In genomic region chr20:20520776-20521175, GRCh38 we compare ENCODE assay signal across 13 cellular contexts.
A peak's percentile ranks its signal among the peaks of the same experiment; 100 is the strongest.
DNase-seq lines count a peak whose midpoint lies in the region; TF ChIP-seq lines count a peak whose summit lies in the region.
"Had no signal": no experiment of that assay in that cellular context is flagged by ENCODE, and none has a peak within 500 bp of the region (broad histone marks: within the 10 kb centered on the region; RNA-seq: fewer than 3 reads in every experiment).

No MANE protein-coding gene starts in this region.

- CTCF ChIA-PET in mammary epithelial cell (lab: Charles Lee; ENCODE audit: low non-redundant PET): no interaction called here
- CTCF ChIA-PET in activated CD4-positive, alpha-beta memory T cell treated with anti-CD3 and anti-CD28 coated beads for 36 hours (lab: Charles Lee): no interaction called here

- dilution Hi-C loops in mammary epithelial cell (cut with HindIII; ENCODE audit: low sequenced_read_pairs): no loop called here

- H3K36me3 ChIP-seq in mammary epithelial cell (ENCODE audit: insufficient read depth, low read length) (no peaks in the 10 kb centered on the region), kidney epithelial cell (ENCODE audit: control insufficient read depth, insufficient read depth, low read length) (no peaks in the 10 kb centered on the region)
- H3K36me3 ChIP-seq in effector memory CD4-positive, alpha-beta T cell (ENCODE audit: control insufficient read depth, insufficient read depth, low read length): peaks cover 18% of the 10 kb centered on the region

- peaks cover 22% of the 10 kb centered on the region for H3K4me1 Mint-ChIP-seq in HFFc6 (ENCODE audit: low read depth)
- H3K4me1 Mint-ChIP-seq in activated CD4-positive, alpha-beta memory T cell treated with anti-CD3 and anti-CD28 coated beads for 36 hours (ENCODE audit: low read depth): peaks cover 10% of the 10 kb centered on the region

- peaks cover 21% of the 10 kb centered on the region for H3K4me1 ChIP-seq in mammary epithelial cell (ENCODE audit: insufficient read depth, low read length)
- no peaks in the 10 kb centered on the region for H3K4me1 ChIP-seq in effector memory CD4-positive, alpha-beta T cell (ENCODE audit: control insufficient read depth, insufficient read depth, low read length, poor library complexity, severe bottlenecking)

- peak overlapping the region; percentile 63 for H2AFZ ChIP-seq in mammary epithelial cell (ENCODE audit: low read depth, low read length)

- no peaks in the 10 kb centered on the region; the same call in 1 of the 2 replicates for H3K27me3 Mint-ChIP-seq in HFFc6 (ENCODE audit: insufficient read depth)
- no peaks in the 10 kb centered on the region for H3K27me3 Mint-ChIP-seq in activated CD4-positive, alpha-beta memory T cell treated with anti-CD3 and anti-CD28 coated beads for 36 hours

- DNase-seq in A172 (ENCODE audit: low spot score) (peak; percentile 4), HFFc6 (peak; percentile 71), mammary epithelial cell (peak; percentile 90), kidney epithelial cell (ENCODE audit: low read depth) (peak; percentile 25), COLO668 (lab: John Stamatoyannopoulos, UW; ENCODE audit: unreplicated experiment) (no peak)
- DNase-seq in effector memory CD4-positive, alpha-beta T cell: no peak
- DNase-seq in activated CD4-positive, alpha-beta memory T cell treated with anti-CD3 and anti-CD28 coated beads for 36 hours: no peak
- no peak for DNase-seq in stimulated activated CD4-positive, alpha-beta T cell treated with anti-CD3 and anti-CD28 coated beads, Interleukin-1b, Interleukin-23, amount 100 ng/mL, for 48 hours
- DNase-seq: Calu3, caudate nucleus, MM.1S, NCI-H2171, nucleus accumbens had no signal

- TF ChIP-seq CTCF in HFFc6 (IDR thresholded peaks at IDR 0.05): no peak
- TF ChIP-seq CTCF in mammary epithelial cell (conservative IDR thresholded peaks at IDR 0.05 in 1 of 2, IDR thresholded peaks at IDR 0.05 in 1 of 2; ENCODE audit: extremely low read depth in 1 of 2, insufficient read depth in 1 of 2, low read depth in 1 of 2, low read length in 2 of 2): no peak
- TF ChIP-seq CTCF in kidney epithelial cell (IDR thresholded peaks at IDR 0.05; ENCODE audit: insufficient read depth, low read length, poor library complexity, severe bottlenecking): no peak

- H3K4me3 ChIP-seq in mammary epithelial cell (replicated peaks in 1 of 3; ENCODE audit: insufficient read depth in 1 of 3, low read depth in 2 of 3, low read length in 3 of 3): no peak overlapping the region
- no peak overlapping the region for H3K4me3 ChIP-seq in kidney epithelial cell (ENCODE audit: low read depth, low read length)
- H3K4me3 ChIP-seq in effector memory CD4-positive, alpha-beta T cell (ENCODE audit: insufficient read depth, low read depth, low read length, poor library complexity, severe bottlenecking): no peak overlapping the region

- no TSS peak for BruUV-seq in mammary epithelial cell (replicated peaks; lab: Mats Ljungman, UMichigan)

- H3K4me2 ChIP-seq in mammary epithelial cell (ENCODE audit: insufficient read depth, low read depth, low read length): peak overlapping the region; percentile 28

- POLR2A ChIA-PET in activated CD4-positive, alpha-beta memory T cell treated with anti-CD3 and anti-CD28 coated beads for 36 hours (lab: Charles Lee): no interaction called here

- peak overlapping the region; percentile 75 for H3K27ac ChIP-seq in mammary epithelial cell (ENCODE audit: insufficient read depth, low read depth, low read length)
- H3K27ac ChIP-seq in effector memory CD4-positive, alpha-beta T cell (ENCODE audit: insufficient read depth, low read length, poor library complexity, severe bottlenecking): no peak overlapping the region

- no peaks in the 10 kb centered on the region for H3K9me3 Mint-ChIP-seq in HFFc6
- H3K9me3 Mint-ChIP-seq in activated CD4-positive, alpha-beta memory T cell treated with anti-CD3 and anti-CD28 coated beads for 36 hours: no peaks in the 10 kb centered on the region

- intact Hi-C loops in mammary epithelial cell (cut with micrococcal nuclease): loop anchor here (1.0 to 5.0 kb wide), 3 partner anchors 29 to 48 kb away; no protein-coding TSS in a partner anchor
- intact Hi-C loops in activated CD4-positive, alpha-beta memory T cell treated with anti-CD3 and anti-CD28 coated beads for 36 hours (cut with micrococcal nuclease): no loop called here

- WGBS in mammary epithelial cell (ENCODE audit: low coverage, missing lambda C conversion rate): 60% methylated on average over 5 of the region's 5 CpGs

- H4K20me1 ChIP-seq in mammary epithelial cell (ENCODE audit: insufficient read depth, low read length): no peaks in the 10 kb centered on the region

- in situ Hi-C loops in mammary epithelial cell (cut with MboI; ENCODE audit: low sequenced_read_pairs in 2 of 2): no loop called here

- H3K27me3 ChIP-seq in mammary epithelial cell (ENCODE audit: insufficient read depth, low read length) (no peaks in the 10 kb centered on the region), kidney epithelial cell (ENCODE audit: control insufficient read depth, insufficient read depth, low read length) (no peaks in the 10 kb centered on the region)
- no peaks in the 10 kb centered on the region for H3K27me3 ChIP-seq in effector memory CD4-positive, alpha-beta T cell (replicated peaks; ENCODE audit: control insufficient read depth, insufficient read depth, low read length, poor library complexity, severe bottlenecking)

- H3K36me3 Mint-ChIP-seq in HFFc6 (ENCODE audit: low read depth): no peaks in the 10 kb centered on the region
- H3K36me3 Mint-ChIP-seq in activated CD4-positive, alpha-beta memory T cell treated with anti-CD3 and anti-CD28 coated beads for 36 hours: peaks cover 45% of the 10 kb centered on the region

- peak overlapping the region; percentile 14; the same call in 1 of the 2 replicates for H3K27ac Mint-ChIP-seq in HFFc6
- H3K27ac Mint-ChIP-seq in activated CD4-positive, alpha-beta memory T cell treated with anti-CD3 and anti-CD28 coated beads for 36 hours: no peak overlapping the region

- H3K4me3 Mint-ChIP-seq in HFFc6: no peak overlapping the region
- no peak overlapping the region for H3K4me3 Mint-ChIP-seq in activated CD4-positive, alpha-beta memory T cell treated with anti-CD3 and anti-CD28 coated beads for 36 hours

- H3K79me2 ChIP-seq in mammary epithelial cell (ENCODE audit: insufficient read depth, low read length): no peaks in the 10 kb centered on the region

- H3K9me3 ChIP-seq in mammary epithelial cell (replicated peaks; ENCODE audit: insufficient read depth, low read length): no peaks in the 10 kb centered on the region
- no peaks in the 10 kb centered on the region for H3K9me3 ChIP-seq in effector memory CD4-positive, alpha-beta T cell (ENCODE audit: control insufficient read depth, low read length)

- no peak overlapping the region for H3K9ac ChIP-seq in mammary epithelial cell (ENCODE audit: insufficient read depth, low read length)

Comparison
In these comparisons a context has a peak if more than half of its experiments do, and no peak if none do; other contexts are left out.
1. DNase-seq: peak in A172 (single experiment), HFFc6 (single experiment), mammary epithelial cell (single experiment) and kidney epithelial cell (single experiment); none in effector memory CD4-positive, alpha-beta T cell (0 of 3), activated CD4-positive, alpha-beta memory T cell treated with anti-CD3 and anti-CD28 coated beads for 36 hours (single experiment), COLO668 (single experiment) and stimulated activated CD4-positive, alpha-beta T cell treated with anti-CD3 and anti-CD28 coated beads, Interleukin-1b, Interleukin-23, amount 100 ng/mL, for 48 hours (single experiment).